In the genomic region with DNA sequence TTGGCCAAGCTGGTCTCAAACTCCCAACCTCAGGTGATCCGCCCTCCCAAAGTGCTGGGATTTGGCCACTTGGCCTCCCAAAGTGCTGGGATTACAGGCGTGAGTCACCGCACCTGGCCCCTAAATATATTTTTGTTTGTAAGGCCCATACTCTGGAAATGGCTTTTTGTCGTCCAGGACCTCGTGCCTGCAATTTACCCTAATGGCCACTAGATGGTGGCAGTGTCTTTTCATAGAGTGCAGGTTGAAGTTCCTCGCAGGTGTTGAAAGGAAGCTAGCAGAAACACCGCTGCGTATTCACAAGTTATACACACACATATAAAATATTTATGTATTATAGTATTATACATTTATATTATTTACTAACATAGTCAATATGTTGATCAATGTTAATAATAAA, we compare ENCODE assay signal across 8 cellular contexts.
DNase-seq lines count a peak whose midpoint lies in the region; ATAC-seq and TF ChIP-seq lines count a peak whose summit lies in the region.

No MANE protein-coding gene starts in this region.

- WGBS in spleen, 5 donors, result 66 to 74% (median 70%) methylated on average over 8 of the region's 8 CpGs

- no peaks in the 10 kb centered on the region for H3K4me1 ChIP-seq in spleen

- intact Hi-C loops in spleen (cut with DNase I; ENCODE audit: low total_unique reads), result no loop called here

- H3K4me3 ChIP-seq in NB4 (ENCODE audit: low read depth, low read length), result no peak overlapping the region
- no peak overlapping the region for H3K4me3 ChIP-seq in spleen

- TF ChIP-seq POLR2A in NB4 (IDR thresholded peaks at IDR 0.05; ENCODE audit: extremely low read depth, insufficient read length) (no peak), spleen (IDR thresholded peaks at IDR 0.05) (no peak)

- peaks cover 0 to 21% (median 14%) of the 10 kb centered on the region in 8 donors for H3K9me3 ChIP-seq in spleen

- TF ChIP-seq CTCF in NB4 (IDR thresholded peaks at IDR 0.05; ENCODE audit: low read depth, low read length) (peak; percentile 80), spleen (IDR thresholded peaks at IDR 0.05 in 8 of 11, conservative IDR thresholded peaks at IDR 0.05 in 3 of 11) (peak in 8 of 11 experiments; percentile 10 to 60 (median 41))

- ATAC-seq in GM21390 (IDR thresholded peaks at IDR 0.05; ENCODE audit: unreplicated experiment) (no peak), GM21447 (IDR thresholded peaks at IDR 0.05; ENCODE audit: unreplicated experiment) (no peak)

- H3K36me3 ChIP-seq in spleen, result no peaks in the 10 kb centered on the region

- no peak overlapping the region for H3K27ac ChIP-seq in spleen

- H3K27me3 ChIP-seq in spleen (replicated peaks in 1 of 7), result no peaks in the 10 kb centered on the region

- DNase-seq in activated CD8-positive, alpha-beta memory T cell treated with anti-CD3 and anti-CD28 coated beads, Interleukin-2, amount 50 U/mL, for 48 hours, result peak; percentile 50
- DNase-seq in activated CD8-positive, alpha-beta memory T cell treated with anti-CD3 and anti-CD28 coated beads, Interleukin-2, amount 50 U/mL, for 4 hours, result no peak
- DNase-seq in NB4 (ENCODE audit: low read depth), result peak; percentile 61
- DNase-seq in dermis blood vessel endothelial cell, result peak; percentile 9
- DNase-seq in spleen, result no peak
- no peak for DNase-seq in inferior parietal cortex (ENCODE audit: extremely low spot score)

Comparison
In these comparisons a context has a peak if more than half of its experiments do, and no peak if none do; other contexts are left out.
1. DNase-seq: peak in activated CD8-positive, alpha-beta memory T cell treated with anti-CD3 and anti-CD28 coated beads, Interleukin-2, amount 50 U/mL, for 48 hours (single experiment), NB4 (single experiment) and dermis blood vessel endothelial cell (single experiment); none in activated CD8-positive, alpha-beta memory T cell treated with anti-CD3 and anti-CD28 coated beads, Interleukin-2, amount 50 U/mL, for 4 hours (single experiment), spleen (single experiment) and inferior parietal cortex (single experiment).